26 cellular contexts compared by ENCODE assay signal in the genomic region with DNA sequence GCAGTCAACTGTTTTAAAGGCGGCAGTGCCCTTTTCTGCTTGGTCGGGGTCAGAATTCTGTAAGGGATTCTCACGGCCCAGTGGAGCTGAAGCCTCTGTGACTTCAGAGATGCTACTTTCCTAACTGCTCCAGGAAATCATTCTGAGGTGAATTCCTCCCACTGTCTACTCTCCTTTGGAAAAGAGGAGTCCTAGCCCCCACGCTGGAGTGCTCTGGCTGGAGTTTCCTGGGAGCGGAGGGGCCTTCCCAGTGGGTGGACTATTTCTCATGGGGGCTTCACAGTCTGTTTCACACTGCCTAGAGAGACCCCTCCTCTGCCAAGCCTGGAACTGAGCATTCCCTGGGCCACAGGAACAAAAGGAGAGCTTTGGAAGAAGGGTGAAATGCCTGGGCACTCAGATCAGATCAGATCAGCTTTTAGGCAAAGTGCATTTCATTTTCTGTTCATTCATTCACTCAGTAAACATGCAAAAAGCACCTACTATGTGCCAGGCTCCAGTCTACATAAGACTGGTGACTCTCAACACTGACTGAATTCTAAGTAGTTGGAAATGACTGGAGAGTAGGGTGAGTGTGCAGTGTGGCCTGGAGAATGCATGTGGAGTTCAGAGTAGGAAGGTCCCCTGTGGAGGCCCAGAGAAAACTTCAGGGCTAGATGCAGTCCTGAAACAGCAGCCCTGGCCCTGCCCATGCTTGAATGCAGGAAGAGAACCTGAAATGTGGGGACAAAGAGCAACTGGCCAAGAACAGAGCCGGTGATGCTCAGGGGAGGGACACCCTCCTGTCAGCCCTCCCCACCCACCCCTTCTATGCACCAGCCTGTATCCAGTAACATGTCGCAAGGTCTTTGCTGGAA. TPM values are rescaled to one million over a fixed set of nuclear protein-coding genes. Genes with fewer than 3 reads are reported as not detected.
DNase-seq lines count a peak whose midpoint lies in the region; TF ChIP-seq lines count a peak whose summit lies in the region.
"Had no signal": no experiment of that assay in that cellular context is flagged by ENCODE, and none has a peak within 500 bp of the region (broad histone marks: within the 10 kb centered on the region; RNA-seq: fewer than 3 reads in every experiment).

No MANE protein-coding gene starts in this region.

- no peaks in the 10 kb centered on the region for H3K27me3 ChIP-seq in colonic mucosa
- H3K27me3 ChIP-seq: gastroesophageal sphincter had no signal

- no peak overlapping the region for H3K9ac ChIP-seq in colonic mucosa (ENCODE audit: low read depth in 2 of 2, low read length in 2 of 2)
- H3K9ac ChIP-seq: BLaER1 treated with 17β-estradiol and CSF1 and Interleukin-3, amounts not matched to agents 10 nM and 100 nM had no signal

- H3K4me3 ChIP-seq in colonic mucosa, result no peak overlapping the region
- H3K4me3 ChIP-seq: BLaER1 treated with 17β-estradiol and CSF1 and Interleukin-3, amounts not matched to agents 10 nM and 100 nM; esophagus squamous epithelium; gastroesophageal sphincter had no signal

- no peaks in the 10 kb centered on the region for H3K36me3 ChIP-seq in colonic mucosa
- H3K36me3 ChIP-seq: BLaER1 treated with 17β-estradiol and CSF1 and Interleukin-3, amounts not matched to agents 10 nM and 100 nM; esophagus squamous epithelium; gastroesophageal sphincter had no signal

- DNase-seq in activated effector memory CD4-positive, alpha-beta T cell treated with anti-CD3 and anti-CD28 coated beads, Interleukin-2, amount 50 U/mL, for 16 hours, result peak; percentile 37
- no peak for DNase-seq in activated effector memory CD4-positive, alpha-beta T cell treated with Interleukin-2 at 50 U/mL for 16 hours
- DNase-seq in colonic mucosa, result peak; percentile 11
- peak; percentile 64 for DNase-seq in mesenteric fat pad (ENCODE audit: low spot score)
- DNase-seq in ureter (ENCODE audit: low spot score), result peak; percentile 23
- DNase-seq in NCI-H2107 (lab: John Stamatoyannopoulos, UW), result no peak
- DNase-seq in DMS114 treated with DMSO at 0.1 percent for 48 hours (lab: John Stamatoyannopoulos, UW; ENCODE audit: unreplicated experiment), result no peak
- DNase-seq in hepatic stellate cell (ENCODE audit: low spot score), result no peak
- DNase-seq: activated naive CD8-positive, alpha-beta T cell treated with anti-CD3 and anti-CD28 coated beads, Interleukin-2, amount 10 ng/mL, durations not matched to agents 7 days and 5 days; effector CD8-positive, alpha-beta T cell; esophagus squamous epithelium; NCI-H1048; NCI-H187; NCI-H2227 treated with DMSO at 0.1 percent for 48 hours; NCI-H748 treated with DMSO at 0.1 percent for 48 hours; RPMI8226; stimulated activated CD4-positive, alpha-beta T cell treated with anti-CD3 and anti-CD28 coated beads, Interleukin-12 subunit alpha, Interleukin-12 subunit beta, amount 100 ng/mL, for 4 hours; stimulated activated CD4-positive, alpha-beta T cell treated with anti-CD3 and anti-CD28 coated beads, Interleukin-4, amount 100 ng/mL, for 4 hours; trophoblast cell had no signal

- no peaks in the 10 kb centered on the region for H3K9me3 ChIP-seq in colonic mucosa
- H3K9me3 ChIP-seq: BLaER1 treated with 17β-estradiol and CSF1 and Interleukin-3, amounts not matched to agents 10 nM and 100 nM; Caco-2; esophagus squamous epithelium; gastroesophageal sphincter had no signal

- intact Hi-C loops in colonic mucosa (cut with DNase I), result no loop called here

- TF ChIP-seq CTCF in colonic mucosa (IDR thresholded peaks at IDR 0.05), result no peak

- H3K4me1 ChIP-seq in colonic mucosa, result no peaks in the 10 kb centered on the region
- H3K4me1 ChIP-seq: Caco-2, esophagus squamous epithelium had no signal

- H3K27ac ChIP-seq in colonic mucosa, result no peak overlapping the region
- H3K27ac ChIP-seq: BLaER1 treated with 17β-estradiol and CSF1 and Interleukin-3, amounts not matched to agents 10 nM and 100 nM; esophagus squamous epithelium; gastroesophageal sphincter had no signal

RNA-seq across cellular contexts. Expression of gene ZNF488, which starts 12.2 kb away (rescaled TPM):
- total RNA-seq in colonic mucosa, result 1 to 10 TPM; 1.3 to 4.1 TPM
- total RNA-seq in mesenteric fat pad, result 0.10 TPM
- total RNA-seq in ureter, result 1.8 TPM
- total RNA-seq: activated naive CD8-positive, alpha-beta T cell treated with anti-CD3 and anti-CD28 coated beads, Interleukin-2, amount 10 ng/mL, durations not matched to agents 7 days and 5 days; activated T-helper 1 cell treated with anti-CD3 and anti-CD28 coated beads, Interleukin-12 subunit alpha, Interleukin-12 subunit beta, Interleukin-2, Interleukin-4 antibody, amounts not matched to agents 30 ng/mL and 10 ng/mL and 1 ng/mL, durations not matched to agents 14 hours and 24 hours and 36 hours had no signal

RNA-seq across cellular contexts. Expression of gene RBP3, which starts 23.7 kb away (rescaled TPM):
- total RNA-seq in colonic mucosa (not detected), mesenteric fat pad (not detected), ureter (not detected)
- total RNA-seq: activated naive CD8-positive, alpha-beta T cell treated with anti-CD3 and anti-CD28 coated beads, Interleukin-2, amount 10 ng/mL, durations not matched to agents 7 days and 5 days; activated T-helper 1 cell treated with anti-CD3 and anti-CD28 coated beads, Interleukin-12 subunit alpha, Interleukin-12 subunit beta, Interleukin-2, Interleukin-4 antibody, amounts not matched to agents 30 ng/mL and 10 ng/mL and 1 ng/mL, durations not matched to agents 14 hours and 24 hours and 36 hours; Caco-2; esophagus squamous epithelium; gastroesophageal sphincter; LHCN-M2; lung microvascular endothelial cell; renal cortical epithelial cell had no signal

RNA-seq across cellular contexts. Expression of gene GDF2, which starts 49.6 kb away (rescaled TPM):
- not detected for total RNA-seq in colonic mucosa
- not detected for total RNA-seq in mesenteric fat pad
- not detected for total RNA-seq in ureter
- total RNA-seq: activated naive CD8-positive, alpha-beta T cell treated with anti-CD3 and anti-CD28 coated beads, Interleukin-2, amount 10 ng/mL, durations not matched to agents 7 days and 5 days; activated T-helper 1 cell treated with anti-CD3 and anti-CD28 coated beads, Interleukin-12 subunit alpha, Interleukin-12 subunit beta, Interleukin-2, Interleukin-4 antibody, amounts not matched to agents 30 ng/mL and 10 ng/mL and 1 ng/mL, durations not matched to agents 14 hours and 24 hours and 36 hours; Caco-2; esophagus squamous epithelium; gastroesophageal sphincter; LHCN-M2; lung microvascular endothelial cell; renal cortical epithelial cell had no signal

Comparison
In these comparisons a context has a peak if more than half of its experiments do, and no peak if none do; other contexts are left out.
1. DNase-seq: peak in activated effector memory CD4-positive, alpha-beta T cell treated with anti-CD3 and anti-CD28 coated beads, Interleukin-2, amount 50 U/mL, for 16 hours (single experiment), colonic mucosa (single experiment), mesenteric fat pad (single experiment) and ureter (single experiment); none in activated effector memory CD4-positive, alpha-beta T cell treated with Interleukin-2 at 50 U/mL for 16 hours (single experiment), NCI-H2107 (single experiment), DMS114 treated with DMSO at 0.1 percent for 48 hours (single experiment) and hepatic stellate cell (single experiment).